In genomic region chr2:7084601-7085000, GRCh38 we compare ENCODE assay signal across 12 cellular contexts.
DNase-seq lines count a peak whose midpoint lies in the region; TF ChIP-seq lines count a peak whose summit lies in the region.
"Had no signal": no experiment of that assay in that cellular context is flagged by ENCODE, and none has a peak within 500 bp of the region (broad histone marks: within the 10 kb centered on the region; RNA-seq: fewer than 3 reads in every experiment).

No MANE protein-coding gene starts in this region.

- H3K4me3 ChIP-seq in breast epithelium: no peak overlapping the region
- H3K4me3 ChIP-seq: HAP-1 had no signal

- H3K9me3 ChIP-seq in breast epithelium: peaks cover 0 to 4% of the 10 kb centered on the region in 2 donors
- H3K9me3 ChIP-seq: HAP-1 had no signal

- H3K4me1 Mint-ChIP-seq in activated CD4-positive, alpha-beta T cell treated with anti-CD3 and anti-CD28 coated beads, Interleukin-2, amount 10 ng/mL, durations not matched to agents 24 days and 14 days: no peaks in the 10 kb centered on the region
- H3K4me1 Mint-ChIP-seq: B cell had no signal

- H3K36me3 ChIP-seq in breast epithelium: no peaks in the 10 kb centered on the region
- H3K36me3 ChIP-seq: HAP-1 had no signal

- H3K9me3 Mint-ChIP-seq in activated CD4-positive, alpha-beta T cell treated with anti-CD3 and anti-CD28 coated beads, Interleukin-2, amount 10 ng/mL, durations not matched to agents 24 days and 14 days: peaks cover 5% of the 10 kb centered on the region

- DNase-seq in amniotic epithelial cell (ENCODE audit: low read depth) (peak; percentile 33), dedifferentiated amniotic fluid mesenchymal stem cell (ENCODE audit: extremely low spot score) (peak; percentile 44), iris pigment epithelial cell (ENCODE audit: low read depth) (peak; percentile 75), globus pallidus (ENCODE audit: low spot score) (no peak), breast epithelium (ENCODE audit: low spot score in 2 of 2) (no peak), pons (ENCODE audit: low spot score) (no peak)
- no peak for DNase-seq in activated CD4-positive, alpha-beta T cell treated with anti-CD3 and anti-CD28 coated beads, Interleukin-2, amount 10 ng/mL, durations not matched to agents 24 days and 14 days
- DNase-seq: DMS79 treated with DMSO at 0.1 percent for 48 hours had no signal

- no peak overlapping the region for H3K4me3 Mint-ChIP-seq in activated CD4-positive, alpha-beta T cell treated with anti-CD3 and anti-CD28 coated beads, Interleukin-2, amount 10 ng/mL, durations not matched to agents 24 days and 14 days
- H3K4me3 Mint-ChIP-seq: B cell; CD4-positive, alpha-beta memory T cell had no signal

- TF ChIP-seq CTCF in breast epithelium (IDR thresholded peaks at IDR 0.05): no peak

- H3K36me3 Mint-ChIP-seq in activated CD4-positive, alpha-beta T cell treated with anti-CD3 and anti-CD28 coated beads, Interleukin-2, amount 10 ng/mL, durations not matched to agents 24 days and 14 days (ENCODE audit: low read depth): peaks cover 4% of the 10 kb centered on the region

- TF ChIP-seq POLR2A in breast epithelium (IDR thresholded peaks at IDR 0.05): no peak

- H3K27me3 Mint-ChIP-seq in activated CD4-positive, alpha-beta T cell treated with anti-CD3 and anti-CD28 coated beads, Interleukin-2, amount 10 ng/mL, durations not matched to agents 24 days and 14 days: peaks cover 5% of the 10 kb centered on the region
- H3K27me3 Mint-ChIP-seq: CD4-positive, alpha-beta memory T cell had no signal

- no peaks in the 10 kb centered on the region for H3K4me1 ChIP-seq in breast epithelium
- H3K4me1 ChIP-seq: HAP-1 had no signal

- intact Hi-C loops in activated CD4-positive, alpha-beta T cell treated with anti-CD3 and anti-CD28 coated beads, Interleukin-2, amount 10 ng/mL, durations not matched to agents 24 days and 14 days (cut with micrococcal nuclease): loop anchor here (1.0 to 2.0 kb wide), 2 partner anchors 188 to 258 kb away; no protein-coding TSS in a partner anchor
- intact Hi-C loops in breast epithelium (cut with DNase I; ENCODE audit: low total_unique reads): no loop called here

- no peaks in the 10 kb centered on the region for H3K27me3 ChIP-seq in breast epithelium

- H3K27ac ChIP-seq in breast epithelium: no peak overlapping the region
- H3K27ac ChIP-seq: HL-60 had no signal

- H3K27ac Mint-ChIP-seq in activated CD4-positive, alpha-beta T cell treated with anti-CD3 and anti-CD28 coated beads, Interleukin-2, amount 10 ng/mL, durations not matched to agents 24 days and 14 days: no peak overlapping the region
- H3K27ac Mint-ChIP-seq: B cell had no signal

Comparison
In these comparisons a context has a peak if more than half of its experiments do, and no peak if none do; other contexts are left out.
1. DNase-seq: peak in amniotic epithelial cell (single experiment), dedifferentiated amniotic fluid mesenchymal stem cell (single experiment) and iris pigment epithelial cell (single experiment); none in activated CD4-positive, alpha-beta T cell treated with anti-CD3 and anti-CD28 coated beads, Interleukin-2, amount 10 ng/mL, durations not matched to agents 24 days and 14 days (single experiment), globus pallidus (single experiment), breast epithelium (0 of 2) and pons (single experiment).